Comparison of ENCODE assay signal across 1 cellular context in the genomic region with DNA sequence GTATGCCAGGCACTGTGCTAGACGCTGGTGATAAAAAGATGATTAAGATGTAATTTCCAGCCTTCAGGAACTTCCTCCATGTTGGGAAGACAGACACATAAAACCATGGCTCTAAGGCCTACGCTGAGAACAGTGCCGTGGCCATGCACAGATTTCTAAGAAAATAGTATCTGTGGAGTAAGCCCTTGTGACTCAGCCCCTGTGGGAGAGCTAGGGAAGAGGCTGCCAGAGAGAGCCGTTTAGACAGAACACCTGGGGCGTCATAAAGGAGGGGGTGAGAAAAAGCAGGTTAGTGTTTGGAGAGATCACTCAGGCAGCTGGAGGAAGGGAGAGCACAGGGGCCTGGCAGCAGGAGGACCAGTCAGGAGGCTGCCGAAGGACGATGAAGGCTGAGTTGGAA.
TF ChIP-seq lines count a peak whose summit lies in the region.

No MANE protein-coding gene starts in this region.

TF ChIP-seq in SK-N-SH, 30 proteins besides CTCF, POLR2A, EP300 and RAD21 (continued from another document):
- TF ChIP-seq, protein P1, sequence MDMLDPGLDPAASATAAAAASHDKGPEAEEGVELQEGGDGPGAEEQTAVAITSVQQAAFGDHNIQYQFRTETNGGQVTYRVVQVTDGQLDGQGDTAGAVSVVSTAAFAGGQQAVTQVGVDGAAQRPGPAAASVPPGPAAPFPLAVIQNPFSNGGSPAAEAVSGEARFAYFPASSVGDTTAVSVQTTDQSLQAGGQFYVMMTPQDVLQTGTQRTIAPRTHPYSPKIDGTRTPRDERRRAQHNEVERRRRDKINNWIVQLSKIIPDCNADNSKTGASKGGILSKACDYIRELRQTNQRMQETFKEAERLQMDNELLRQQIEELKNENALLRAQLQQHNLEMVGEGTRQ (IDR thresholded peaks at IDR 0.05; ENCODE audit: borderline replicate concordance, low read depth, low read length): no peak
- TF ChIP-seq RFX5 (IDR thresholded peaks at IDR 0.05; ENCODE audit: low read length) (no peak), FOSL2 (IDR thresholded peaks at IDR 0.05; ENCODE audit: borderline replicate concordance, low read depth) (no peak), JUND (IDR thresholded peaks at IDR 0.05) (no peak)
